ENCODE assay signal across 22 cellular contexts in genomic region chr1:3663999-3664699, GRCh38. TPM values are rescaled to one million over a fixed set of nuclear protein-coding genes. Genes with fewer than 3 reads are reported as not detected.
A peak's percentile ranks its signal among the peaks of the same experiment; 100 is the strongest.
DNase-seq lines count a peak whose midpoint lies in the region; ATAC-seq, FAIRE-seq and TF ChIP-seq lines count a peak whose summit lies in the region.
"Had no signal": no experiment of that assay in that cellular context is flagged by ENCODE, and none has a peak within 500 bp of the region (broad histone marks: within the 10 kb centered on the region; RNA-seq: fewer than 3 reads in every experiment).

No MANE protein-coding gene starts in this region.

- H3K4me3 ChIP-seq in kidney (ENCODE audit: low read length in 2 of 2) (no peak overlapping the region), MG63 (no peak overlapping the region)
- H3K4me3 ChIP-seq: heart left ventricle, tibial nerve had no signal

- intact Hi-C loops in kidney (cut with DNase I), result no loop called here

- no peak overlapping the region for H3K9ac ChIP-seq in kidney (ENCODE audit: low read length in 2 of 2)

- peak; percentile 87 for DNase-seq in COR-L47 (lab: John Stamatoyannopoulos, UW)
- DNase-seq in NCI-H2171 treated with DMSO at 0.1 percent for 48 hours (lab: John Stamatoyannopoulos, UW), result peak; percentile 85
- DNase-seq in kidney, result peak; percentile 59
- DNase-seq in T1000 (lab: John Stamatoyannopoulos, UW), result no peak
- no peak for DNase-seq in MG63
- no peak for DNase-seq in DMS153 treated with DMSO at 0.1 percent for 48 hours (lab: John Stamatoyannopoulos, UW; ENCODE audit: unreplicated experiment)
- DNase-seq: activated CD4-positive, alpha-beta T cell treated with anti-CD3 and anti-CD28 coated beads for 1 hour; activated effector memory CD4-positive, alpha-beta T cell treated with Interleukin-2 at 50 U/mL for 16 hours; amniotic stem cell; effector CD8-positive, alpha-beta T cell; GF-D8; NCI-H2029 treated with DMSO at 0.1 percent for 48 hours; NK-92 treated with Interleukin-12 subunit alpha and Interleukin-12 subunit beta, amount 100 ng/mL, for 24 hours; SHP77; stimulated activated naive CD4-positive, alpha-beta T cell treated with Interleukin-2 at 50 U/mL for 16 hours had no signal

- ATAC-seq in GM21423 (IDR thresholded peaks at IDR 0.05; ENCODE audit: unreplicated experiment), result no peak
- ATAC-seq: heart left ventricle had no signal

- H3K27ac ChIP-seq in kidney (ENCODE audit: low read depth in 2 of 2, low read length in 2 of 2), result no peak overlapping the region
- H3K27ac ChIP-seq: heart left ventricle, tibial nerve had no signal

- H3K4me1 ChIP-seq in kidney (ENCODE audit: control insufficient read depth in 1 of 2, insufficient read depth in 1 of 2, low read depth in 1 of 2, low read length in 2 of 2), result peaks cover 0 to 4% of the 10 kb centered on the region in 2 donors

- no peaks in the 10 kb centered on the region for H3K27me3 ChIP-seq in MG63
- H3K27me3 ChIP-seq: heart left ventricle had no signal

- no peak for FAIRE-seq in kidney (lab: Jason Lieb, UNC)
- FAIRE-seq: H54, islet of Langerhans had no signal

- no peaks in the 10 kb centered on the region for H3K9me3 ChIP-seq in kidney (ENCODE audit: control insufficient read depth in 1 of 2, low read length in 2 of 2)
- H3K9me3 ChIP-seq in MG63, result no peaks in the 10 kb centered on the region
- H3K9me3 ChIP-seq: heart left ventricle, tibial nerve had no signal

- no peaks in the 10 kb centered on the region for H3K36me3 ChIP-seq in kidney (ENCODE audit: control insufficient read depth in 1 of 2, insufficient read depth in 2 of 2, low read length in 2 of 2)
- H3K36me3 ChIP-seq in MG63, result no peaks in the 10 kb centered on the region
- H3K36me3 ChIP-seq: heart left ventricle, tibial nerve had no signal

- peak; percentile 10; the same call in 1 of the 2 replicates for TF ChIP-seq CTCF in GM12874 (IDR thresholded peaks at IDR 0.05; ENCODE audit: insufficient read depth, low read depth, low read length)
- no peak for TF ChIP-seq CTCF in kidney (IDR thresholded peaks at IDR 0.05; ENCODE audit: borderline replicate concordance, extremely low read depth, insufficient read depth)

RNA-seq across cellular contexts. Expression of gene TP73, which starts 11.8 kb away (rescaled TPM):
- 0.54 TPM for total RNA-seq in kidney
- not detected for polyA plus RNA-seq in kidney (ENCODE audit: insufficient read depth, low read depth, low replicate concordance)
- 3.1 and 8.3 TPM in 2 replicates for total RNA-seq in MG63 (2014; rRNA removed; shearing (Covaris generic); ENCODE audit: low replicate concordance)
- polyA plus RNA-seq: neural cell had no signal

RNA-seq across cellular contexts. Expression of gene WRAP73, which starts 14.2 kb away (rescaled TPM):
- total RNA-seq in kidney, result 18.4 TPM
- polyA plus RNA-seq in kidney (ENCODE audit: insufficient read depth, low read depth, low replicate concordance), result 19.6 TPM
- total RNA-seq in MG63 (2014; rRNA removed; shearing (Covaris generic); ENCODE audit: low replicate concordance), result 37.6 and 52.7 TPM in 2 replicates

RNA-seq across cellular contexts. Expression of gene TPRG1L, which starts 39.3 kb away (rescaled TPM):
- total RNA-seq in kidney, result 37.1 TPM
- 72.4 TPM for polyA plus RNA-seq in kidney (ENCODE audit: insufficient read depth, low read depth, low replicate concordance)
- total RNA-seq in MG63 (2014; rRNA removed; shearing (Covaris generic); ENCODE audit: low replicate concordance), result 32.4 and 34.5 TPM in 2 replicates

RNA-seq across cellular contexts. Expression of gene MEGF6, which starts 52.8 kb away (rescaled TPM):
- total RNA-seq in kidney, result 10.9 TPM
- polyA plus RNA-seq in kidney (ENCODE audit: insufficient read depth, low read depth, low replicate concordance), result 2.8 TPM
- 121 and 198 TPM in 2 replicates for total RNA-seq in MG63 (2014; rRNA removed; shearing (Covaris generic); ENCODE audit: low replicate concordance)

Comparison
In these comparisons a context has a peak if more than half of its experiments do, and no peak if none do; other contexts are left out.
1. DNase-seq: peak in COR-L47 (single experiment), NCI-H2171 treated with DMSO at 0.1 percent for 48 hours (single experiment) and kidney (single experiment); none in T1000 (single experiment), MG63 (single experiment) and DMS153 treated with DMSO at 0.1 percent for 48 hours (single experiment).